8 cellular contexts compared by ENCODE assay signal in genomic region chr16:1533443-1533951, GRCh38. TPM values are rescaled to one million over a fixed set of nuclear protein-coding genes. Genes with fewer than 3 reads are reported as not detected.
A peak's percentile ranks its signal among the peaks of the same experiment; 100 is the strongest.
DNase-seq lines count a peak whose midpoint lies in the region; ATAC-seq and TF ChIP-seq lines count a peak whose summit lies in the region.

TMEM204 (plus strand) TSS chr16:1533666; CDS start chr16:1534276, 610 bp downstream.

- no peaks in the 10 kb centered on the region for H3K79me2 ChIP-seq in MM.1S (ENCODE audit: low read length)

- H3K4me1 ChIP-seq in BE2C (peaks cover 31% of the 10 kb centered on the region), MM.1S (ENCODE audit: low read length) (no peaks in the 10 kb centered on the region)

- peak; percentile 57 to 59 for ATAC-seq in naive thymus-derived CD8-positive, alpha-beta T cell
- ATAC-seq in GM21526 (IDR thresholded peaks at IDR 0.05; ENCODE audit: low FRiP score, unreplicated experiment) = no peak

- H2AFZ ChIP-seq in MM.1S (ENCODE audit: low read length) = no peak within 1 kb of the TSS

- peak within 1 kb of the TSS; percentile 68 for H3K4me3 ChIP-seq in BE2C (ENCODE audit: low read depth, low read length)
- H3K4me3 ChIP-seq in MM.1S (ENCODE audit: low read length) = no peak within 1 kb of the TSS

- H3K4me2 ChIP-seq in MM.1S (ENCODE audit: low read depth, low read length) = no peak within 1 kb of the TSS

- H3K9me3 ChIP-seq in BE2C (no peaks in the 10 kb centered on the region), MM.1S (replicated peaks; ENCODE audit: insufficient read depth, low read length) (no peaks in the 10 kb centered on the region)

- peaks cover 9% of the 10 kb centered on the region for H3K27me3 Mint-ChIP-seq in endothelial cell (ENCODE audit: unreplicated experiment)
- H3K27me3 Mint-ChIP-seq in naive thymus-derived CD8-positive, alpha-beta T cell = no peaks in the 10 kb centered on the region

- H3K27ac Mint-ChIP-seq in endothelial cell (ENCODE audit: unreplicated experiment) = peak within 1 kb of the TSS; percentile 77
- peak within 1 kb of the TSS; percentile 90 to 97 (median 94) for H3K27ac Mint-ChIP-seq in naive thymus-derived CD8-positive, alpha-beta T cell

- H3F3A ChIP-seq in MM.1S (ENCODE audit: insufficient read depth, low read length) = no peaks in the 10 kb centered on the region

- TF ChIP-seq CTCF in BE2C (IDR thresholded peaks at IDR 0.05; ENCODE audit: low read depth, low read length) (no peak), endothelial cell (IDR thresholded peaks at IDR 0.05; ENCODE audit: unreplicated experiment) (no peak), MM.1S (IDR thresholded peaks at IDR 0.05; ENCODE audit: low read length) (no peak)

- POLR2A ChIA-PET in naive thymus-derived CD8-positive, alpha-beta T cell (lab: Charles Lee) = interaction anchor here (0.6 to 11.3 kb wide), 18 partner anchors 8 to 322 kb away, joined by 3 to 135 read pairs (median 6); partner anchors contain the start of genes CRAMP1, EME2, IFT140 and MAPK8IP3

- no peaks in the 10 kb centered on the region for H3K9me2 ChIP-seq in MM.1S (replicated peaks; ENCODE audit: insufficient read depth, low read length)

- peaks cover 28% of the 10 kb centered on the region for H3K36me3 Mint-ChIP-seq in endothelial cell (ENCODE audit: low read depth, unreplicated experiment)
- peaks cover 16 to 38% (median 18%) of the 10 kb centered on the region in 3 donors for H3K36me3 Mint-ChIP-seq in naive thymus-derived CD8-positive, alpha-beta T cell

- no peaks in the 10 kb centered on the region for H3K9me3 Mint-ChIP-seq in endothelial cell (ENCODE audit: unreplicated experiment)
- no peaks in the 10 kb centered on the region for H3K9me3 Mint-ChIP-seq in naive thymus-derived CD8-positive, alpha-beta T cell

- peak; percentile 79 for DNase-seq in BE2C
- DNase-seq in UCSD-AML1 (lab: John Stamatoyannopoulos, UW; ENCODE audit: unreplicated experiment) = peak; percentile 55
- DNase-seq in endothelial cell (ENCODE audit: low spot score) = peak; percentile 69
- peak in 8 of 10 donors; percentile 15 to 73 (median 50) for DNase-seq in naive thymus-derived CD8-positive, alpha-beta T cell
- DNase-seq in amygdala (lab: John Stamatoyannopoulos, UW) = no peak
- DNase-seq in MM.1S = no peak
- DNase-seq in NCI-H1092 treated with DMSO at 0.1 percent for 48 hours (lab: John Stamatoyannopoulos, UW) = no peak

- no peak within 1 kb of the TSS for H3K27ac ChIP-seq in MM.1S (ENCODE audit: low read length)

- peaks cover 43% of the 10 kb centered on the region for H3K4me1 Mint-ChIP-seq in endothelial cell (ENCODE audit: unreplicated experiment)
- peaks cover 25 to 54% (median 48%) of the 10 kb centered on the region in 4 donors for H3K4me1 Mint-ChIP-seq in naive thymus-derived CD8-positive, alpha-beta T cell

- no peak within 1 kb of the TSS for H3K9ac ChIP-seq in MM.1S (ENCODE audit: low read length)

- H3K4me3 Mint-ChIP-seq in endothelial cell (ENCODE audit: unreplicated experiment) = peak within 1 kb of the TSS; percentile 98
- H3K4me3 Mint-ChIP-seq in naive thymus-derived CD8-positive, alpha-beta T cell = peak within 1 kb of the TSS; percentile 96 to 99 (median 98)

- H3K36me3 ChIP-seq in BE2C (no peaks in the 10 kb centered on the region), MM.1S (replicated peaks; ENCODE audit: insufficient read depth, low read length) (no peaks in the 10 kb centered on the region)

- H3K27me3 ChIP-seq in BE2C (no peaks in the 10 kb centered on the region), MM.1S (replicated peaks; ENCODE audit: insufficient read depth, low read length) (peaks cover 94% of the 10 kb centered on the region)

- no peaks in the 10 kb centered on the region for H4K20me1 ChIP-seq in MM.1S (ENCODE audit: insufficient read depth, low read length)

RNA-seq across cellular contexts. Expression of gene TMEM204, which starts in this region (rescaled TPM):
- polyA plus RNA-seq in BE2C (2012; ENCODE audit: insufficient read depth, insufficient read length, low read depth) = 21.0 TPM
- 66.3 TPM for total RNA-seq in endothelial cell (ENCODE audit: unreplicated experiment)
- 100 to 1,000 TPM; 186 to 196 TPM for total RNA-seq in naive thymus-derived CD8-positive, alpha-beta T cell
- polyA plus RNA-seq in naive thymus-derived CD8-positive, alpha-beta T cell = 100 to 1,000 TPM in 2 of 3 donors, 10 to 100 TPM in 1; 95.9 to 135 (median 125) TPM

Comparison
In these comparisons a context has a peak if more than half of its experiments do, and no peak if none do; other contexts are left out.
1. DNase-seq: peak in BE2C (single experiment), UCSD-AML1 (single experiment), endothelial cell (single experiment) and naive thymus-derived CD8-positive, alpha-beta T cell (8 of 10); none in amygdala (0 of 56), MM.1S (single experiment) and NCI-H1092 treated with DMSO at 0.1 percent for 48 hours (single experiment).